In the genomic region with DNA sequence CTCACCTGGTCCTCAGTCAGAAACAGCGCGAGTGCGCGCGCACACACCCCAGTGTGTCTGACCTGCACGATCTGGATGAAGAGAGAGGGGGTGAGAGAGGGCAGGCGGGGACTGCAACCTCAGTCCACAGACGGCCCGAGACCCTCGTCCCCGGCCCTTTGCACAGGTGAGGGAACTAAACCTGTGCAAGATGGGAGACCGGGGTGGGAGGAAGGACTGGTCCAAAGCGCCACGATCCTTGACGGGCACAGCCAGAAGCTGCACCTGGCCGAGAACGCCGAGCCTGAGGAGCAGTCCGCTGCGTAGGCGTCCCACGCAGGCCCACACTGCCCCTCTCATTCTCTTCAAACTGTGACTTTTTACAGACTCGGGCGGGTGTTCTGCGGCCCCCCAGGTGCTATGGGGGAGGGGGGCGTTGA, we compare ENCODE assay signal across 8 cellular contexts. TPM values are rescaled to one million over a fixed set of nuclear protein-coding genes. Genes with fewer than 3 reads are reported as not detected.
DNase-seq lines count a peak whose midpoint lies in the region; ATAC-seq and TF ChIP-seq lines count a peak whose summit lies in the region.

No MANE protein-coding gene starts in this region.

- H3K9me3 ChIP-seq in HEK293 (ENCODE audit: control insufficient read depth, insufficient read depth, low read depth, low read length) (no peaks in the 10 kb centered on the region), right atrium auricular region (no peaks in the 10 kb centered on the region)

- H3K27ac ChIP-seq in HEK293 (ENCODE audit: extremely low read depth, low read depth, low read length) (no peak overlapping the region), VCaP (peak overlapping the region; percentile 76; the same call in 1 of the 2 replicates), right atrium auricular region (peak overlapping the region; percentile 60 to 67), skin epidermis (peak overlapping the region in 16 of 21 experiments; percentile 50 to 89 (median 81))

- H3K27me3 ChIP-seq in right atrium auricular region: no peaks in the 10 kb centered on the region

- H3K4me3 ChIP-seq in HEK293 (ENCODE audit: low read depth, low read length) (peak overlapping the region; percentile 73), right atrium auricular region (peak overlapping the region; percentile 61 to 64), skin epidermis (peak overlapping the region; percentile 43 to 73 (median 57))

- TF ChIP-seq CTCF in HEK293 (tag by site-specific recombination; IDR thresholded peaks at IDR 0.05) (no peak), VCaP (conservative IDR thresholded peaks at IDR 0.05) (no peak), right atrium auricular region (IDR thresholded peaks at IDR 0.05) (no peak)

- H3K4me1 ChIP-seq in HEK293 (ENCODE audit: control insufficient read depth, insufficient read depth, low read length): peaks cover 4% of the 10 kb centered on the region
- peaks cover 0 to 41% of the 10 kb centered on the region in 2 donors for H3K4me1 ChIP-seq in right atrium auricular region

- CTCF ChIA-PET in HEK293 (lab: Yijun Ruan, JAX): interaction anchor here (0.6 to 0.7 kb wide), 2 partner anchors 10 to 116 kb away, joined by 3 to 4 read pairs; no protein-coding TSS in a partner anchor

- DNase-seq in right atrium auricular region (ENCODE audit: low spot score): no peak
- DNase-seq in stimulated activated CD4-positive, alpha-beta T cell treated with anti-CD3 and anti-CD28 coated beads, Interleukin-1b, Interleukin-23, amount 100 ng/mL, for 48 hours: no peak
- no peak for DNase-seq in NCI-H2107 (lab: John Stamatoyannopoulos, UW)
- DNase-seq in inferior parietal cortex (ENCODE audit: extremely low spot score): no peak

- POLR2A ChIA-PET in HEK293 (lab: Yijun Ruan, JAX): interaction anchor here (0.6 to 3.0 kb wide), 6 partner anchors 25 to 204 kb away, joined by 3 to 12 read pairs (median 7); partner anchors contain the start of genes KHDRBS1, KPNA6, MARCKSL1 and TMEM39B

- no peak for ATAC-seq in GM18517 (IDR thresholded peaks at IDR 0.05; ENCODE audit: unreplicated experiment)

- H3K36me3 ChIP-seq in HEK293 (ENCODE audit: control insufficient read depth in 2 of 2, insufficient read depth in 1 of 2, low read length in 2 of 2) (peaks cover 0 to 40% of the 10 kb centered on the region in 2 experiments; a peak in 1 of 3 replicates), right atrium auricular region (no peaks in the 10 kb centered on the region)

TF ChIP-seq in HEK293, 187 proteins besides CTCF, POLR2A, EP300 and RAD21:
- TF ChIP-seq ZSCAN30 (tag by site-specific recombination; IDR thresholded peaks at IDR 0.05) (no peak), REPIN1 (tag by site-specific recombination; IDR thresholded peaks at IDR 0.05; ENCODE audit: low read depth) (no peak), ZBTB6 (tag by site-specific recombination; IDR thresholded peaks at IDR 0.05) (no peak), ZNF302 (tag by site-specific recombination; IDR thresholded peaks at IDR 0.05; ENCODE audit: low read depth) (no peak), HOXC10 (CRISPR knock-in tag; IDR thresholded peaks at IDR 0.05) (no peak), ZNF658 (tag by site-specific recombination; IDR thresholded peaks at IDR 0.05) (no peak), SP2 (tag by site-specific recombination; IDR thresholded peaks at IDR 0.05) (no peak), ZNF791 (tag by site-specific recombination; IDR thresholded peaks at IDR 0.05) (no peak)

RNA-seq across cellular contexts. Expression of gene IQCC, which starts 0.5 kb away (rescaled TPM):
- total RNA-seq in right atrium auricular region: 1 to 10 TPM in 1 of 2 donors, under 1 TPM in 1; 0.48 to 1.3 TPM

RNA-seq across cellular contexts. Expression of gene DCDC2B, which starts 3.9 kb away (rescaled TPM):
- not detected for total RNA-seq in right atrium auricular region

RNA-seq across cellular contexts. Expression of gene CCDC28B, which starts 4.6 kb away (rescaled TPM):
- total RNA-seq in right atrium auricular region: 10 to 100 TPM in 1 of 2 donors, 1 to 10 TPM in 1; 9.5 to 11.2 TPM

RNA-seq across cellular contexts. Expression of gene TMEM234, which starts 17.2 kb away (rescaled TPM):
- total RNA-seq in right atrium auricular region: 1 to 10 TPM; 8.1 to 8.9 TPM

RNA-seq across cellular contexts. Expression of gene EIF3I, which starts 17.3 kb away (rescaled TPM):
- 100 to 1,000 TPM; 123 to 131 TPM for total RNA-seq in right atrium auricular region
